In the genomic region with DNA sequence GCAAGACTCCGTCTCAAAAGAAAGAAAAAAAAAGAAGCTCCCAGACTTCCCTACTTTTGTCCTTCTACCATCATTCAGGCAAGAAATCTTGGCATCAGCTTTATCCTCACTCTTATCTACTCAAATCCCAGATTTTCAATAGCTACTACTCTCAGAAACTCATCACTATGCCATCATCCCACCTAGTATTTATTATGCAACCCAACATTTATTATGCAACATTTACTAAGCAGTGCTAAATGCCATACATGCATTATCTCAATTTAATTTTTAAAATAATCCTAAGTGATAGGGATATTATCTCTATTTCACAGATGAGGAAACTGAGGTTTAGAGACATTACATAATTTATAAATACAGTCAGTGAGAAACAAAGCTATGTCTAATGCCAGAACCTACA, we compare ENCODE assay signal across 18 cellular contexts. TPM values are rescaled to one million over a fixed set of nuclear protein-coding genes. Genes with fewer than 3 reads are reported as not detected.
DNase-seq lines count a peak whose midpoint lies in the region; ATAC-seq, FAIRE-seq and TF ChIP-seq lines count a peak whose summit lies in the region.
"Had no signal": no experiment of that assay in that cellular context is flagged by ENCODE, and none has a peak within 500 bp of the region (broad histone marks: within the 10 kb centered on the region; RNA-seq: fewer than 3 reads in every experiment).

No MANE protein-coding gene starts in this region.

- POLR2A ChIA-PET in activated CD4-positive, alpha-beta memory T cell treated with anti-CD3 and anti-CD28 coated beads, Interleukin-2, amount 10 ng/mL, durations not matched to agents 7 days and 5 days (lab: Charles Lee): no interaction called here
- POLR2A ChIA-PET in activated CD4-positive, alpha-beta memory T cell treated with anti-CD3 and anti-CD28 coated beads for 36 hours (lab: Charles Lee): interaction anchor here (1.7 kb wide), 1 partner anchor 156 kb away, joined by 5 read pairs; no protein-coding TSS in a partner anchor
- POLR2A ChIA-PET in H1 (lab: Charles Lee; ENCODE audit: partially characterized antibody): interaction anchor here (0.7 to 2.3 kb wide), 6 partner anchors 8 to 387 kb away, joined by 3 to 7 read pairs (median 5); no protein-coding TSS in a partner anchor

- no peak overlapping the region for H3K4ac ChIP-seq in H1 (replicated peaks; ENCODE audit: insufficient read length, low read depth, low read length)

- intact Hi-C loops in activated CD4-positive, alpha-beta memory T cell treated with anti-CD3 and anti-CD28 coated beads for 36 hours (cut with micrococcal nuclease): no loop called here
- intact Hi-C loops in left colon (cut with DNase I, micrococcal nuclease): no loop called here

- H3K79me2 ChIP-seq in DND-41 (ENCODE audit: insufficient read depth, low read length) (peaks cover 84% of the 10 kb centered on the region), H1 (ENCODE audit: control insufficient read depth in 1 of 2, insufficient read depth in 2 of 2, low read length in 2 of 2) (peaks cover 12 to 60% of the 10 kb centered on the region in 2 experiments)

- no peak overlapping the region for H2BK120ac ChIP-seq in H1 (replicated peaks; ENCODE audit: low read depth, low read length)

- H3K27ac ChIP-seq in DND-41 (ENCODE audit: low read length) (no peak overlapping the region), H1 (ENCODE audit: low read depth, low read length) (no peak overlapping the region)
- H3K27ac ChIP-seq: A549; BLaER1 treated with 17β-estradiol and CSF1 and Interleukin-3, amounts not matched to agents 10 nM and 100 nM; PC-9; SJSA1 had no signal

- H2BK5ac ChIP-seq in H1 (ENCODE audit: low read depth, low read length): no peak overlapping the region

- H4K5ac ChIP-seq in H1 (ENCODE audit: insufficient read length, low read depth, low read length): no peak overlapping the region

- H2AK5ac ChIP-seq in H1 (ENCODE audit: low read depth, low read length): no peak overlapping the region

- H2BK12ac ChIP-seq in H1 (ENCODE audit: low read depth, low read length): no peak overlapping the region

- H3K4me3 ChIP-seq in DND-41 (ENCODE audit: low read depth in 1 of 2, low read length in 2 of 2): no peak overlapping the region
- no peak overlapping the region for H3K4me3 ChIP-seq in H1 (ENCODE audit: extremely low read depth in 1 of 4, insufficient read depth in 2 of 4, low read depth in 3 of 4, low read length in 4 of 4)
- H3K4me3 ChIP-seq: A549; BLaER1 treated with 17β-estradiol and CSF1 and Interleukin-3, amounts not matched to agents 10 nM and 100 nM; PC-9; SJSA1 had no signal

- H2BK20ac ChIP-seq in H1 (ENCODE audit: low read length): no peak overlapping the region

- H2BK15ac ChIP-seq in H1 (ENCODE audit: low read length): no peak overlapping the region

- TF ChIP-seq EP300 in H1 (IDR thresholded peaks at IDR 0.05; ENCODE audit: borderline replicate concordance in 1 of 2, low read depth in 2 of 2, low read length in 2 of 2): no peak

- 70% methylated on average over 1 of the region's 1 CpG; no CpG with 5 or more reads in 1 of the 2 experiments for WGBS in H1 (ENCODE audit: extremely low coverage in 1 of 2, insufficient coverage in 1 of 2, insufficient read length in 1 of 2, insufficient replicate concordance in 2 of 2, low coverage in 1 of 2, low lambda C conversion rate in 2 of 2, missing lambda C conversion rate in 1 of 2), 2 experiments

- H3K4me1 ChIP-seq in DND-41 (ENCODE audit: insufficient read depth, low read length): peaks cover 33% of the 10 kb centered on the region
- H3K4me1 ChIP-seq in H1 (replicated peaks in 1 of 4; ENCODE audit: control insufficient read depth in 3 of 4, insufficient read depth in 4 of 4, low read length in 3 of 4): peaks cover 0 to 4% (median 1%) of the 10 kb centered on the region in 4 experiments; a peak in 4 of 7 replicates

- peaks cover 7% of the 10 kb centered on the region; the same call in 1 of the 2 replicates for H4K20me1 ChIP-seq in DND-41 (ENCODE audit: insufficient read depth, low read length)
- peaks cover 3 to 8% of the 10 kb centered on the region in 2 experiments for H4K20me1 ChIP-seq in H1 (replicated peaks in 1 of 2; ENCODE audit: control insufficient read depth in 1 of 2, insufficient read depth in 2 of 2, low read length in 2 of 2)

- H3K27me3 ChIP-seq in DND-41 (ENCODE audit: insufficient read depth, low read length, poor library complexity) (no peaks in the 10 kb centered on the region), H1 (replicated peaks in 1 of 4; ENCODE audit: control insufficient read depth in 3 of 4, extremely low read depth in 1 of 4, insufficient read depth in 3 of 4, low read length in 3 of 4) (no peaks in the 10 kb centered on the region)
- H3K27me3 ChIP-seq: BLaER1 treated with 17β-estradiol and CSF1 and Interleukin-3, amounts not matched to agents 10 nM and 100 nM; SJSA1 had no signal

- TF ChIP-seq CTCF in DND-41 (IDR thresholded peaks at IDR 0.05; ENCODE audit: borderline replicate concordance, extremely low read depth, low read length, poor library complexity, severe bottlenecking) (no peak), H1 (IDR thresholded peaks at IDR 0.05; ENCODE audit: control extremely low read depth in 1 of 3, insufficient read depth in 1 of 3, low read depth in 1 of 3, low read length in 3 of 3) (no peak)

- H3K4me3 Mint-ChIP-seq in activated CD4-positive, alpha-beta memory T cell treated with anti-CD3 and anti-CD28 coated beads, Interleukin-2, amount 10 ng/mL, durations not matched to agents 7 days and 5 days: no peak overlapping the region
- H3K4me3 Mint-ChIP-seq in activated CD4-positive, alpha-beta memory T cell treated with anti-CD3 and anti-CD28 coated beads for 36 hours: no peak overlapping the region

- H3K23me2 ChIP-seq in H1 (ENCODE audit: low read depth, low read length): peaks cover 6% of the 10 kb centered on the region; the same call in 1 of the 2 replicates

- no peaks in the 10 kb centered on the region for H3K9me3 Mint-ChIP-seq in activated CD4-positive, alpha-beta memory T cell treated with anti-CD3 and anti-CD28 coated beads, Interleukin-2, amount 10 ng/mL, durations not matched to agents 7 days and 5 days
- H3K9me3 Mint-ChIP-seq in activated CD4-positive, alpha-beta memory T cell treated with anti-CD3 and anti-CD28 coated beads for 36 hours: no peaks in the 10 kb centered on the region

- peak overlapping the region; percentile 5 for H3K27ac Mint-ChIP-seq in activated CD4-positive, alpha-beta memory T cell treated with anti-CD3 and anti-CD28 coated beads, Interleukin-2, amount 10 ng/mL, durations not matched to agents 7 days and 5 days
- no peak overlapping the region for H3K27ac Mint-ChIP-seq in activated CD4-positive, alpha-beta memory T cell treated with anti-CD3 and anti-CD28 coated beads for 36 hours

- H3K27me3 Mint-ChIP-seq in activated CD4-positive, alpha-beta memory T cell treated with anti-CD3 and anti-CD28 coated beads, Interleukin-2, amount 10 ng/mL, durations not matched to agents 7 days and 5 days: no peaks in the 10 kb centered on the region
- no peaks in the 10 kb centered on the region for H3K27me3 Mint-ChIP-seq in activated CD4-positive, alpha-beta memory T cell treated with anti-CD3 and anti-CD28 coated beads for 36 hours

- no peak overlapping the region for H3K23ac ChIP-seq in H1 (ENCODE audit: insufficient read length)

- CTCF ChIA-PET in activated CD4-positive, alpha-beta memory T cell treated with anti-CD3 and anti-CD28 coated beads, Interleukin-2, amount 10 ng/mL, durations not matched to agents 7 days and 5 days (lab: Charles Lee): interaction anchor here (0.6 to 0.7 kb wide), 2 partner anchors 9 to 115 kb away, joined by 3 to 4 read pairs; no protein-coding TSS in a partner anchor
- CTCF ChIA-PET in activated CD4-positive, alpha-beta memory T cell treated with anti-CD3 and anti-CD28 coated beads for 36 hours (lab: Charles Lee): interaction anchor here (0.8 to 1.2 kb wide), 3 partner anchors 8 to 47 kb away, joined by 3 read pairs; no protein-coding TSS in a partner anchor
- CTCF ChIA-PET in H1 (lab: Charles Lee; ENCODE audit: partially characterized antibody): interaction anchor here (0.8 to 1.0 kb wide), 5 partner anchors 22 to 303 kb away, joined by 3 to 4 read pairs (median 3); a partner anchor contains a TSS

- H3K4me2 ChIP-seq in DND-41 (ENCODE audit: insufficient read depth, low read length) (peak overlapping the region; percentile 14; the same call in 1 of the 2 replicates), H1 (ENCODE audit: insufficient read depth in 1 of 2, low read depth in 2 of 2, low read length in 2 of 2) (no peak overlapping the region)
- H3K4me2 ChIP-seq: A549; BLaER1 treated with 17β-estradiol and CSF1 and Interleukin-3, amounts not matched to agents 10 nM and 100 nM; PC-9 had no signal

- H3K14ac ChIP-seq in H1 (ENCODE audit: insufficient read length): no peak overlapping the region

- H3K36me3 ChIP-seq in DND-41 (ENCODE audit: insufficient read depth, low read length) (peaks cover 60% of the 10 kb centered on the region), H1 (ENCODE audit: control insufficient read depth in 2 of 4, insufficient read depth in 4 of 4, low read length in 3 of 4) (peaks cover 4 to 48% (median 18%) of the 10 kb centered on the region in 4 experiments; a peak in 7 of 8 replicates)

- H3K56ac ChIP-seq in H1 (replicated peaks; ENCODE audit: insufficient read length, low read depth, low read length): peak overlapping the region; percentile 46

- no peak for TF ChIP-seq POLR2A in H1 (IDR thresholded peaks at IDR 0.05; ENCODE audit: control extremely low read depth in 1 of 2, low read depth in 2 of 2, low read length in 2 of 2)

- no peak for DNase-seq in activated CD4-positive, alpha-beta memory T cell treated with anti-CD3 and anti-CD28 coated beads, Interleukin-2, amount 10 ng/mL, durations not matched to agents 7 days and 5 days
- DNase-seq in activated CD4-positive, alpha-beta memory T cell treated with anti-CD3 and anti-CD28 coated beads for 36 hours: no peak
- DNase-seq in DND-41: no peak
- DNase-seq in H1 (ENCODE audit: low read depth in 1 of 2, low spot score in 2 of 2): no peak
- no peak for DNase-seq in left colon
- DNase-seq: COR-L47, EL, H7, Kasumi-1, NCI-H1105, NCI-H1694, NCI-H510A treated with DMSO at 0.1 percent for 48 hours, PC-9 had no signal

- H3K18ac ChIP-seq in H1 (ENCODE audit: extremely low read depth, low read length): no peak overlapping the region

- no peak overlapping the region for H3K9ac ChIP-seq in DND-41 (ENCODE audit: low read depth, low read length)
- no peak overlapping the region for H3K9ac ChIP-seq in H1 (replicated peaks in 1 of 4; ENCODE audit: extremely low read depth in 1 of 4, low read depth in 3 of 4, low read length in 3 of 4)
- H3K9ac ChIP-seq: BLaER1 treated with 17β-estradiol and CSF1 and Interleukin-3, amounts not matched to agents 10 nM and 100 nM had no signal

- H3K9me3 ChIP-seq in DND-41 (ENCODE audit: insufficient read depth, low read length, severe bottlenecking) (no peaks in the 10 kb centered on the region), H1 (ENCODE audit: insufficient read depth in 2 of 2, low read depth in 1 of 2, low read length in 1 of 2) (no peaks in the 10 kb centered on the region)
- H3K9me3 ChIP-seq: A549; BLaER1 treated with 17β-estradiol and CSF1 and Interleukin-3, amounts not matched to agents 10 nM and 100 nM; SJSA1 had no signal

- peaks cover 42% of the 10 kb centered on the region for H3K4me1 Mint-ChIP-seq in activated CD4-positive, alpha-beta memory T cell treated with anti-CD3 and anti-CD28 coated beads, Interleukin-2, amount 10 ng/mL, durations not matched to agents 7 days and 5 days
- peaks cover 31% of the 10 kb centered on the region for H3K4me1 Mint-ChIP-seq in activated CD4-positive, alpha-beta memory T cell treated with anti-CD3 and anti-CD28 coated beads for 36 hours (ENCODE audit: low read depth)

- no peak overlapping the region for H2AFZ ChIP-seq in DND-41 (ENCODE audit: low read depth, low read length)
- H2AFZ ChIP-seq in H1 (ENCODE audit: low read length): no peak overlapping the region
- H2AFZ ChIP-seq: PC-9 had no signal

- ATAC-seq in DND-41 (ENCODE audit: insufficient read depth, low read depth) (no peak), left colon (no peak), SK-N-SH treated with all-trans-retinoic acid at 6 μM for 48 hours (no peak)
- ATAC-seq: A549 had no signal

- no peak for TF ChIP-seq RAD21 in H1 (IDR thresholded peaks at IDR 0.05 in 1 of 2, conservative IDR thresholded peaks at IDR 0.05 in 1 of 2; ENCODE audit: low read depth in 2 of 2, low read length in 2 of 2)

- FAIRE-seq in H1 (lab: Jason Lieb, UNC): no peak
- FAIRE-seq: A549, GM19239 had no signal

- H4K8ac ChIP-seq in H1 (ENCODE audit: extremely low read depth, insufficient read depth, low read length): no peak overlapping the region

- H4K91ac ChIP-seq in H1 (replicated peaks; ENCODE audit: insufficient read length, low read length): no peak overlapping the region

- peaks cover 8% of the 10 kb centered on the region for H3K79me1 ChIP-seq in H1 (ENCODE audit: low read depth, low read length)

- peaks cover 63% of the 10 kb centered on the region for H3K36me3 Mint-ChIP-seq in activated CD4-positive, alpha-beta memory T cell treated with anti-CD3 and anti-CD28 coated beads, Interleukin-2, amount 10 ng/mL, durations not matched to agents 7 days and 5 days (ENCODE audit: low read depth)
- H3K36me3 Mint-ChIP-seq in activated CD4-positive, alpha-beta memory T cell treated with anti-CD3 and anti-CD28 coated beads for 36 hours: peaks cover 46% of the 10 kb centered on the region

RNA-seq across cellular contexts. Expression of a gene that starts 4.1 kb away (rescaled TPM):
- 10 to 100 TPM; 30.2 to 32.7 TPM for total RNA-seq in activated CD4-positive, alpha-beta memory T cell treated with anti-CD3 and anti-CD28 coated beads, Interleukin-2, amount 10 ng/mL, durations not matched to agents 7 days and 5 days
- 10 to 100 TPM; 27.2 to 28.7 TPM for total RNA-seq in activated CD4-positive, alpha-beta memory T cell treated with anti-CD3 and anti-CD28 coated beads for 36 hours
- 22.3 and 29.1 TPM in 2 replicates for total RNA-seq in H1 (2021; fragmentation: NEBNext Ultra II Directional; extraction: Animal tissue kit (Norgen Biotek cat#: 25700))
- polyA plus RNA-seq in H1 (2011; rRNA removed): 1.9 and 3.8 TPM in 2 replicates
- polyA plus RNA-seq in H1 (2011; cell fraction: cytosol; rRNA removed): 4.8 TPM
- polyA plus RNA-seq in H1 (2011; cell fraction: nucleus; rRNA removed): 4.2 TPM
- polyA plus RNA-seq in H1 (2012, experiment 1 of 2): 4.3 to 10.0 TPM (median 6.6 TPM) in 4 replicates
- polyA plus RNA-seq in H1 (2012, experiment 2 of 2): 0.80 TPM
- polyA plus RNA-seq in H1 (2013, experiment 1 of 2): 9.1 TPM
- polyA plus RNA-seq in H1 (2013, experiment 2 of 2): 8.6 TPM
- polyA minus RNA-seq in H1 (2011; rRNA and poly(A)+ RNA removed): 21.9 and 30.4 TPM in 2 replicates
- polyA minus RNA-seq in H1 (2011; cell fraction: cytosol; rRNA and poly(A)+ RNA removed): 14.7 TPM
- polyA minus RNA-seq in H1 (2011; cell fraction: nucleus; rRNA and poly(A)+ RNA removed): 35.5 TPM
- total RNA-seq in left colon: 10 to 100 TPM in 1 of 2 donors, 1 to 10 TPM in 1; 9.3 to 14.6 TPM

RNA-seq across cellular contexts. Expression of a gene that starts 4.6 kb away (rescaled TPM):
- 10 to 100 TPM; 77.1 to 77.3 TPM for total RNA-seq in activated CD4-positive, alpha-beta memory T cell treated with anti-CD3 and anti-CD28 coated beads, Interleukin-2, amount 10 ng/mL, durations not matched to agents 7 days and 5 days
- 10 to 100 TPM; 84.7 to 87.3 TPM for total RNA-seq in activated CD4-positive, alpha-beta memory T cell treated with anti-CD3 and anti-CD28 coated beads for 36 hours
- total RNA-seq in H1 (2021; fragmentation: NEBNext Ultra II Directional; extraction: Animal tissue kit (Norgen Biotek cat#: 25700)): 78.1 and 81.2 TPM in 2 replicates
- 64.3 and 79.3 TPM in 2 replicates for polyA plus RNA-seq in H1 (2011; rRNA removed)
- 62.1 TPM for polyA plus RNA-seq in H1 (2011; cell fraction: cytosol; rRNA removed)
- polyA plus RNA-seq in H1 (2011; cell fraction: nucleus; rRNA removed): 66.0 TPM
- 54.7 to 64.3 TPM (median 60.5 TPM) in 4 replicates for polyA plus RNA-seq in H1 (2012, experiment 1 of 2)
- polyA plus RNA-seq in H1 (2012, experiment 2 of 2): 32.4 TPM
- polyA plus RNA-seq in H1 (2013, experiment 1 of 2): 51.5 TPM
- 50.8 TPM for polyA plus RNA-seq in H1 (2013, experiment 2 of 2)
- polyA minus RNA-seq in H1 (2011; rRNA and poly(A)+ RNA removed): 169 and 221 TPM in 2 replicates
- 94.4 TPM for polyA minus RNA-seq in H1 (2011; cell fraction: cytosol; rRNA and poly(A)+ RNA removed)
- polyA minus RNA-seq in H1 (2011; cell fraction: nucleus; rRNA and poly(A)+ RNA removed): 74.1 TPM
- 10 to 100 TPM; 32.7 to 39.1 TPM for total RNA-seq in left colon

RNA-seq across cellular contexts. Expression of a gene that starts 43.6 kb away (rescaled TPM):
- under 1 TPM; 0.10 to 0.38 TPM for total RNA-seq in activated CD4-positive, alpha-beta memory T cell treated with anti-CD3 and anti-CD28 coated beads, Interleukin-2, amount 10 ng/mL, durations not matched to agents 7 days and 5 days
- under 1 TPM; 0.51 to 0.78 TPM for total RNA-seq in activated CD4-positive, alpha-beta memory T cell treated with anti-CD3 and anti-CD28 coated beads for 36 hours
- total RNA-seq in H1 (2021; fragmentation: NEBNext Ultra II Directional; extraction: Animal tissue kit (Norgen Biotek cat#: 25700)): 0.50 and 0.61 TPM in 2 replicates
- polyA plus RNA-seq in H1 (2011; rRNA removed): 0.16 and 0.21 TPM in 2 replicates
- 0.08 TPM for polyA plus RNA-seq in H1 (2011; cell fraction: cytosol; rRNA removed)
- polyA plus RNA-seq in H1 (2011; cell fraction: nucleus; rRNA removed): 0.94 TPM
- 1.6 to 2.9 TPM (median 2.4 TPM) in 4 replicates for polyA plus RNA-seq in H1 (2012, experiment 1 of 2)
- polyA plus RNA-seq in H1 (2012, experiment 2 of 2): 0.56 TPM
- polyA plus RNA-seq in H1 (2013, experiment 1 of 2): 0.16 TPM
- 0.17 TPM for polyA plus RNA-seq in H1 (2013, experiment 2 of 2)
- 0.34 and 0.69 TPM in 2 replicates for polyA minus RNA-seq in H1 (2011; rRNA and poly(A)+ RNA removed)
- polyA minus RNA-seq in H1 (2011; cell fraction: cytosol; rRNA and poly(A)+ RNA removed): not detected
- 0.40 TPM for polyA minus RNA-seq in H1 (2011; cell fraction: nucleus; rRNA and poly(A)+ RNA removed)
- total RNA-seq in left colon: 1 to 10 TPM; 1.0 to 3.8 TPM
- total RNA-seq: H7, SJSA1 had no signal
